ENCODE assay signal across 10 cellular contexts in genomic region chr1:154427173-154428139, GRCh38. TPM values are rescaled to one million over a fixed set of nuclear protein-coding genes. Genes with fewer than 3 reads are reported as not detected.
DNase-seq lines count a peak whose midpoint lies in the region; ATAC-seq lines count a peak whose summit lies in the region.
"Had no signal": no experiment of that assay in that cellular context is flagged by ENCODE, and none has a peak within 500 bp of the region (broad histone marks: within the 10 kb centered on the region; RNA-seq: fewer than 3 reads in every experiment).

No MANE protein-coding gene starts in this region.

- no peak overlapping the region for H3K4me2 ChIP-seq in neuronal stem cell (ENCODE audit: insufficient read depth, low read length, poor library complexity, severe bottlenecking)

- H2BK5ac ChIP-seq in neuronal stem cell (ENCODE audit: low read length) = no peak overlapping the region

- peak overlapping the region in 2 of 4 donors; percentile 13 to 41 for H3K4me3 Mint-ChIP-seq in CD4-positive, CD25-positive, alpha-beta regulatory T cell
- no peak overlapping the region for H3K4me3 Mint-ChIP-seq in activated CD4-positive, alpha-beta T cell treated with anti-CD3 and anti-CD28 coated beads, Interleukin-2, amount 10 ng/mL, durations not matched to agents 7 days and 5 days

- H3K18ac ChIP-seq in neuronal stem cell (ENCODE audit: low read length) = peak overlapping the region; percentile 48

- H3K4ac ChIP-seq in neuronal stem cell (ENCODE audit: low read length) = no peak overlapping the region

- H3K4me1 Mint-ChIP-seq in CD4-positive, CD25-positive, alpha-beta regulatory T cell = peaks cover 16 to 91% (median 61%) of the 10 kb centered on the region in 4 donors
- peaks cover 21% of the 10 kb centered on the region for H3K4me1 Mint-ChIP-seq in activated CD4-positive, alpha-beta T cell treated with anti-CD3 and anti-CD28 coated beads, Interleukin-2, amount 10 ng/mL, durations not matched to agents 7 days and 5 days

- H2BK15ac ChIP-seq in neuronal stem cell (ENCODE audit: low read length) = no peak overlapping the region

- no CpG with 5 or more reads among the region's 8 CpGs for WGBS in neuronal stem cell (ENCODE audit: extremely low coverage in 2 of 2, insufficient read length in 2 of 2, insufficient replicate concordance in 1 of 2), 2 donors

- no peak overlapping the region for H2AK5ac ChIP-seq in neuronal stem cell (ENCODE audit: low read depth, low read length)

- ATAC-seq in CD4-positive, CD25-positive, alpha-beta regulatory T cell (ENCODE audit: low read depth in 2 of 2) = no peak

- no peak overlapping the region for H2BK120ac ChIP-seq in neuronal stem cell (ENCODE audit: low read depth, low read length)

- H2AFZ ChIP-seq in neuronal stem cell (ENCODE audit: low read length) = no peak overlapping the region

- H3K27me3 ChIP-seq in CD4-positive, CD25-positive, alpha-beta regulatory T cell (ENCODE audit: control insufficient read depth, insufficient read depth, low read length) = no peaks in the 10 kb centered on the region
- H3K27me3 ChIP-seq in neuronal stem cell (ENCODE audit: control insufficient read depth in 3 of 3, insufficient read depth in 3 of 3, low read depth in 1 of 3, low read length in 3 of 3) = no peaks in the 10 kb centered on the region

- H3K9me3 Mint-ChIP-seq in CD4-positive, CD25-positive, alpha-beta regulatory T cell = no peaks in the 10 kb centered on the region
- H3K9me3 Mint-ChIP-seq in activated CD4-positive, alpha-beta T cell treated with anti-CD3 and anti-CD28 coated beads, Interleukin-2, amount 10 ng/mL, durations not matched to agents 7 days and 5 days = no peaks in the 10 kb centered on the region

- peaks cover 79% of the 10 kb centered on the region for H3K4me1 ChIP-seq in CD4-positive, CD25-positive, alpha-beta regulatory T cell (ENCODE audit: control insufficient read depth, insufficient read depth, low read length, poor library complexity, severe bottlenecking)
- peaks cover 12 to 42% of the 10 kb centered on the region in 2 donors for H3K4me1 ChIP-seq in neuronal stem cell (ENCODE audit: control insufficient read depth in 2 of 2, insufficient read depth in 1 of 2, low read depth in 1 of 2, low read length in 2 of 2)

- H3K9me3 ChIP-seq in CD4-positive, CD25-positive, alpha-beta regulatory T cell (ENCODE audit: control insufficient read depth in 2 of 2, low read length in 2 of 2) = no peaks in the 10 kb centered on the region
- H3K9me3 ChIP-seq in neuronal stem cell (replicated peaks in 1 of 2; ENCODE audit: control insufficient read depth in 2 of 2, insufficient read depth in 1 of 2, low read depth in 1 of 2, low read length in 2 of 2) = no peaks in the 10 kb centered on the region

- no peak overlapping the region for H3K14ac ChIP-seq in neuronal stem cell (ENCODE audit: low read length)

- H3K4me3 ChIP-seq in CD4-positive, CD25-positive, alpha-beta regulatory T cell (ENCODE audit: low read depth, low read length) = no peak overlapping the region
- H3K4me3 ChIP-seq in neuronal stem cell (ENCODE audit: low read length in 2 of 2) = no peak overlapping the region

- H3K36me3 ChIP-seq in CD4-positive, CD25-positive, alpha-beta regulatory T cell (ENCODE audit: control insufficient read depth, insufficient read depth, low read length) = peaks cover 53% of the 10 kb centered on the region
- no peaks in the 10 kb centered on the region for H3K36me3 ChIP-seq in neuronal stem cell (replicated peaks in 1 of 2; ENCODE audit: control insufficient read depth in 2 of 2, insufficient read depth in 2 of 2, low read length in 2 of 2)

- H3K27me3 Mint-ChIP-seq in CD4-positive, CD25-positive, alpha-beta regulatory T cell = no peaks in the 10 kb centered on the region
- H3K27me3 Mint-ChIP-seq in activated CD4-positive, alpha-beta T cell treated with anti-CD3 and anti-CD28 coated beads, Interleukin-2, amount 10 ng/mL, durations not matched to agents 7 days and 5 days = no peaks in the 10 kb centered on the region

- no peak overlapping the region for H4K91ac ChIP-seq in neuronal stem cell (ENCODE audit: low read depth, low read length, poor library complexity)

- no peak overlapping the region for H2BK12ac ChIP-seq in neuronal stem cell (ENCODE audit: low read length)

- peak overlapping the region; percentile 18 for H3K27ac ChIP-seq in CD4-positive, CD25-positive, alpha-beta regulatory T cell (ENCODE audit: insufficient read depth, low read length, poor library complexity, severe bottlenecking)
- H3K27ac ChIP-seq in neuronal stem cell (replicated peaks; ENCODE audit: low read length) = no peak overlapping the region

- H4K8ac ChIP-seq in neuronal stem cell (ENCODE audit: low read depth, low read length) = no peak overlapping the region

- CTCF ChIA-PET in activated CD4-positive, alpha-beta T cell treated with anti-CD3 and anti-CD28 coated beads, Interleukin-2, amount 10 ng/mL, durations not matched to agents 7 days and 5 days (lab: Charles Lee) = interaction anchor here (0.5 to 1.6 kb wide), 5 partner anchors 9 to 36 kb away, joined by 3 to 4 read pairs (median 3); no protein-coding TSS in a partner anchor

- H3K27ac Mint-ChIP-seq in CD4-positive, CD25-positive, alpha-beta regulatory T cell = peak overlapping the region; percentile 83 to 92 (median 83)
- no peak overlapping the region for H3K27ac Mint-ChIP-seq in activated CD4-positive, alpha-beta T cell treated with anti-CD3 and anti-CD28 coated beads, Interleukin-2, amount 10 ng/mL, durations not matched to agents 7 days and 5 days

- DNase-seq in CD4-positive, CD25-positive, alpha-beta regulatory T cell = no peak
- peak; percentile 67 to 75 for DNase-seq in SHP77 (lab: John Stamatoyannopoulos, UW)
- peak; percentile 28 for DNase-seq in fibroblast of peridontal ligament (ENCODE audit: extremely low read depth)
- no peak for DNase-seq in neuronal stem cell (ENCODE audit: low spot score)
- DNase-seq in activated CD4-positive, alpha-beta T cell treated with anti-CD3 and anti-CD28 coated beads, Interleukin-2, amount 10 ng/mL, durations not matched to agents 7 days and 5 days = no peak
- DNase-seq in MV-4-11 (lab: John Stamatoyannopoulos, UW) = no peak
- no peak for DNase-seq in effector CD8-positive, alpha-beta T cell (lab: John Stamatoyannopoulos, UW)
- no peak for DNase-seq in T-helper 2 cell
- DNase-seq: activated CD4-positive, alpha-beta T cell treated with anti-CD3 and anti-CD28 coated beads for 1 hour had no signal

- peaks cover 35% of the 10 kb centered on the region for H3K36me3 Mint-ChIP-seq in CD4-positive, CD25-positive, alpha-beta regulatory T cell
- H3K36me3 Mint-ChIP-seq in activated CD4-positive, alpha-beta T cell treated with anti-CD3 and anti-CD28 coated beads, Interleukin-2, amount 10 ng/mL, durations not matched to agents 7 days and 5 days (ENCODE audit: low read depth) = peaks cover 2% of the 10 kb centered on the region

- no peak overlapping the region for H3K23ac ChIP-seq in neuronal stem cell (ENCODE audit: low read depth, low read length, poor library complexity)

- POLR2A ChIA-PET in activated CD4-positive, alpha-beta T cell treated with anti-CD3 and anti-CD28 coated beads, Interleukin-2, amount 10 ng/mL, durations not matched to agents 7 days and 5 days (lab: Charles Lee) = no interaction called here

- no peaks in the 10 kb centered on the region for H3K79me1 ChIP-seq in neuronal stem cell (ENCODE audit: low read depth, low read length)

- peak overlapping the region; percentile 31 for H3K9ac ChIP-seq in neuronal stem cell (ENCODE audit: low read depth, low read length, poor library complexity)

RNA-seq across cellular contexts. Expression of gene IL6R, which starts 22.3 kb away (rescaled TPM):
- 135 TPM for total RNA-seq in CD4-positive, CD25-positive, alpha-beta regulatory T cell
- 10 to 100 TPM; 54.5 to 84.4 (median 62.2) TPM for polyA plus RNA-seq in CD4-positive, CD25-positive, alpha-beta regulatory T cell
- polyA plus RNA-seq in neuronal stem cell (2013, experiment 1 of 2) = 0.08 TPM
- polyA plus RNA-seq in neuronal stem cell (2013, experiment 2 of 2) = 0.10 TPM
- 1 to 10 TPM; 9.1 to 9.3 TPM for total RNA-seq in activated CD4-positive, alpha-beta T cell treated with anti-CD3 and anti-CD28 coated beads, Interleukin-2, amount 10 ng/mL, durations not matched to agents 7 days and 5 days
- polyA plus RNA-seq: neural cell had no signal

Comparison
In these comparisons a context has a peak if more than half of its experiments do, and no peak if none do; other contexts are left out.
1. DNase-seq: peak in SHP77 (2 of 2) and fibroblast of peridontal ligament (single experiment); none in CD4-positive, CD25-positive, alpha-beta regulatory T cell (0 of 3), neuronal stem cell (single experiment), activated CD4-positive, alpha-beta T cell treated with anti-CD3 and anti-CD28 coated beads, Interleukin-2, amount 10 ng/mL, durations not matched to agents 7 days and 5 days (single experiment), MV-4-11 (single experiment), effector CD8-positive, alpha-beta T cell (single experiment) and T-helper 2 cell (0 of 5).
2. RNA of gene IL6R, which starts 22.3 kb away (total RNA-seq): 135 TPM in CD4-positive, CD25-positive, alpha-beta regulatory T cell (single experiment); 9.1 to 9.3 TPM in activated CD4-positive, alpha-beta T cell treated with anti-CD3 and anti-CD28 coated beads, Interleukin-2, amount 10 ng/mL, durations not matched to agents 7 days and 5 days; every median in the first group is over 10 times any median in the second.